In the genomic region with DNA sequence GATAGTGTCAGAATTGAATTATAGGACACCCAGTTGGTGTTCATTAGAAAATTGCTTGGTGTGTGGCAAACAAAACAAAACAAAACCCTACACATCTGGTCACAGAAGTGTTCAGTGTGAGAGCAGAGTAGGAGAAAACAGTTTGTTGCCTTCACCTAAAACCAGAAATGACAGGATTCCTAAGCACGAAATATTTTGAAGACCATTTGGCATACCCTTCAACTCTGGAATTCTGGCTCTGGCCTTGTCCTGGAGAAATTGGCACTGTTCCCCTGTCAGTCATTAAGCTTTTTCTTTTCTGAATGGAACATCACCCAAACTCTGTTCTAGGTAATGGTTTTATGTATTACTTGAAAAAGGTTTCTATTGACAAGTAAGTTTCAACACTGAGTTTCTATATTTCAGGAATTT, we compare ENCODE assay signal across 19 cellular contexts.
A peak's percentile ranks its signal among the peaks of the same experiment; 100 is the strongest.
DNase-seq lines count a peak whose midpoint lies in the region; ATAC-seq and TF ChIP-seq lines count a peak whose summit lies in the region.
"Had no signal": no experiment of that assay in that cellular context is flagged by ENCODE, and none has a peak within 500 bp of the region (broad histone marks: within the 10 kb centered on the region; RNA-seq: fewer than 3 reads in every experiment).

No MANE protein-coding gene starts in this region.

- H3K4me3 Mint-ChIP-seq in activated naive CD8-positive, alpha-beta T cell treated with anti-CD3 and anti-CD28 coated beads for 36 hours = no peak overlapping the region
- no peak overlapping the region for H3K4me3 Mint-ChIP-seq in activated naive CD4-positive, alpha-beta T cell treated with anti-CD3 and anti-CD28 coated beads for 36 hours
- H3K4me3 Mint-ChIP-seq: activated CD4-positive, alpha-beta T cell treated with anti-CD3 and anti-CD28 coated beads for 36 hours; T-helper 17 cell had no signal

- no peak for ATAC-seq in thoracic aorta (ENCODE audit: insufficient number of reproducible peaks, low FRiP score, low read depth)
- ATAC-seq: activated CD4-positive, alpha-beta T cell treated with anti-CD3 and anti-CD28 coated beads for 36 hours; T-helper 17 cell had no signal

- 81% methylated on average over 1 of the region's 1 CpG for WGBS in hepatocyte (ENCODE audit: low lambda C conversion rate, missing lambda C conversion rate)
- 38 to 50% methylated on average over 1 of the region's 1 CpG for WGBS in esophagus squamous epithelium, 2 donors

- H3K27ac Mint-ChIP-seq in activated naive CD8-positive, alpha-beta T cell treated with anti-CD3 and anti-CD28 coated beads for 36 hours = no peak overlapping the region
- H3K27ac Mint-ChIP-seq in activated naive CD4-positive, alpha-beta T cell treated with anti-CD3 and anti-CD28 coated beads for 36 hours = no peak overlapping the region
- H3K27ac Mint-ChIP-seq: activated CD4-positive, alpha-beta T cell treated with anti-CD3 and anti-CD28 coated beads for 36 hours had no signal

- H3K9me2 ChIP-seq in hepatocyte (replicated peaks; ENCODE audit: insufficient read depth) = no peaks in the 10 kb centered on the region

- H3K4me1 ChIP-seq in breast epithelium = no peaks in the 10 kb centered on the region
- peaks cover 10% of the 10 kb centered on the region for H3K4me1 ChIP-seq in hepatocyte (ENCODE audit: insufficient read depth)
- H3K4me1 ChIP-seq in thoracic aorta (ENCODE audit: control insufficient read depth in 1 of 2, low read depth in 2 of 2) = peaks cover 48 to 85% of the 10 kb centered on the region in 2 donors
- H3K4me1 ChIP-seq in esophagus squamous epithelium = peaks cover 0 to 56% (median 3%) of the 10 kb centered on the region in 3 donors

- H3K27me3 ChIP-seq in breast epithelium (no peaks in the 10 kb centered on the region), hepatocyte (no peaks in the 10 kb centered on the region), thoracic aorta (replicated peaks; ENCODE audit: insufficient read depth) (no peaks in the 10 kb centered on the region), esophagus squamous epithelium (no peaks in the 10 kb centered on the region)
- H3K27me3 ChIP-seq: dorsolateral prefrontal cortex, upper lobe of left lung had no signal

- intact Hi-C loops in breast epithelium (cut with DNase I; ENCODE audit: low total_unique reads) (no loop called here), esophagus squamous epithelium (cut with DNase I) (no loop called here)
- intact Hi-C loops in activated naive CD4-positive, alpha-beta T cell treated with anti-CD3 and anti-CD28 coated beads for 36 hours (cut with micrococcal nuclease) = no loop called here

- H3K27ac ChIP-seq in KOPT-K1 (ENCODE audit: low read depth, low read length, poor library complexity, severe bottlenecking) (peak overlapping the region; percentile 9), breast epithelium (peak overlapping the region; percentile 48 to 50), hepatocyte (peak overlapping the region; percentile 54), thoracic aorta (peak overlapping the region; percentile 64 to 70), esophagus squamous epithelium (peak overlapping the region in 2 of 4 donors; percentile 63 to 71)
- H3K27ac ChIP-seq: RWPE1 had no signal

- no peak overlapping the region for H2AFZ ChIP-seq in hepatocyte

- H3K36me3 ChIP-seq in KOPT-K1 (ENCODE audit: insufficient read depth, low read length) (no peaks in the 10 kb centered on the region), breast epithelium (no peaks in the 10 kb centered on the region), hepatocyte (replicated peaks; ENCODE audit: insufficient read depth, low read depth) (no peaks in the 10 kb centered on the region), thoracic aorta (no peaks in the 10 kb centered on the region), esophagus squamous epithelium (no peaks in the 10 kb centered on the region)
- H3K36me3 ChIP-seq: upper lobe of left lung had no signal

- DNase-seq in breast epithelium (ENCODE audit: low spot score in 2 of 2) (no peak), hepatocyte (ENCODE audit: low spot score) (no peak), thoracic aorta (ENCODE audit: low spot score) (no peak), esophagus squamous epithelium (lab: John Stamatoyannopoulos, UW) (no peak)
- no peak for DNase-seq in NK-92 treated with Interleukin-12 subunit alpha and Interleukin-12 subunit beta, amount 100 ng/mL, for 24 hours (lab: John Stamatoyannopoulos, UW)
- DNase-seq in activated naive CD8-positive, alpha-beta T cell treated with anti-CD3 and anti-CD28 coated beads for 36 hours = no peak
- no peak for DNase-seq in activated naive CD4-positive, alpha-beta T cell treated with anti-CD3 and anti-CD28 coated beads for 36 hours
- DNase-seq: activated CD4-positive, alpha-beta T cell treated with anti-CD3 and anti-CD28 coated beads for 36 hours; activated T-cell treated with anti-CD3 and anti-CD28 coated beads, Interleukin-2, amount 50 U/mL, for 1 hour; DMS79 treated with DMSO at 0.1 percent for 48 hours; dorsolateral prefrontal cortex; KBM-7; kidney; NCI-H187 treated with DMSO at 0.1 percent for 48 hours; NCI-H774; T-helper 17 cell; upper lobe of left lung had no signal

- no peaks in the 10 kb centered on the region for H4K20me1 ChIP-seq in hepatocyte (ENCODE audit: insufficient read depth, poor library complexity, severe bottlenecking)

- no peaks in the 10 kb centered on the region for H3K9me3 ChIP-seq in KOPT-K1 (ENCODE audit: insufficient read depth, low read length, poor library complexity, severe bottlenecking)
- H3K9me3 ChIP-seq in breast epithelium = no peaks in the 10 kb centered on the region
- H3K9me3 ChIP-seq in hepatocyte (ENCODE audit: low read depth) = no peaks in the 10 kb centered on the region
- H3K9me3 ChIP-seq in thoracic aorta = no peaks in the 10 kb centered on the region
- no peaks in the 10 kb centered on the region for H3K9me3 ChIP-seq in esophagus squamous epithelium
- H3K9me3 ChIP-seq: upper lobe of left lung had no signal

- H3K36me3 Mint-ChIP-seq in activated naive CD8-positive, alpha-beta T cell treated with anti-CD3 and anti-CD28 coated beads for 36 hours = no peaks in the 10 kb centered on the region
- no peaks in the 10 kb centered on the region for H3K36me3 Mint-ChIP-seq in activated naive CD4-positive, alpha-beta T cell treated with anti-CD3 and anti-CD28 coated beads for 36 hours (ENCODE audit: low read depth)

- no peaks in the 10 kb centered on the region for H3K9me3 Mint-ChIP-seq in activated naive CD8-positive, alpha-beta T cell treated with anti-CD3 and anti-CD28 coated beads for 36 hours
- H3K9me3 Mint-ChIP-seq in activated naive CD4-positive, alpha-beta T cell treated with anti-CD3 and anti-CD28 coated beads for 36 hours = no peaks in the 10 kb centered on the region

- H3K4me2 ChIP-seq in hepatocyte = no peak overlapping the region

- H3K79me2 ChIP-seq in hepatocyte = no peaks in the 10 kb centered on the region

- H3K27me3 Mint-ChIP-seq in activated naive CD8-positive, alpha-beta T cell treated with anti-CD3 and anti-CD28 coated beads for 36 hours = peaks cover 4% of the 10 kb centered on the region
- peaks cover 3% of the 10 kb centered on the region for H3K27me3 Mint-ChIP-seq in activated naive CD4-positive, alpha-beta T cell treated with anti-CD3 and anti-CD28 coated beads for 36 hours (ENCODE audit: low read depth)
- H3K27me3 Mint-ChIP-seq: activated CD4-positive, alpha-beta T cell treated with anti-CD3 and anti-CD28 coated beads for 36 hours; T-helper 17 cell had no signal

- CTCF ChIA-PET in activated naive CD4-positive, alpha-beta T cell treated with anti-CD3 and anti-CD28 coated beads for 36 hours (lab: Charles Lee) = interaction anchor here (0.9 kb wide), 1 partner anchor 14 kb away, joined by 3 read pairs; no protein-coding TSS in a partner anchor

- no peak overlapping the region for H3K4me3 ChIP-seq in breast epithelium
- no peak overlapping the region for H3K4me3 ChIP-seq in hepatocyte
- no peak overlapping the region for H3K4me3 ChIP-seq in thoracic aorta
- H3K4me3 ChIP-seq in esophagus squamous epithelium = no peak overlapping the region
- H3K4me3 ChIP-seq: dorsolateral prefrontal cortex, upper lobe of left lung had no signal

- no peak for TF ChIP-seq POLR2A in breast epithelium (IDR thresholded peaks at IDR 0.05)
- no peak for TF ChIP-seq POLR2A in esophagus squamous epithelium (IDR thresholded peaks at IDR 0.05)

- TF ChIP-seq CTCF in breast epithelium (IDR thresholded peaks at IDR 0.05) = no peak
- no peak for TF ChIP-seq CTCF in hepatocyte (IDR thresholded peaks at IDR 0.05; ENCODE audit: poor library complexity)
- TF ChIP-seq CTCF in thoracic aorta (IDR thresholded peaks at IDR 0.05) = no peak
- TF ChIP-seq CTCF in esophagus squamous epithelium (IDR thresholded peaks at IDR 0.05) = no peak

- H3K4me1 Mint-ChIP-seq in activated naive CD8-positive, alpha-beta T cell treated with anti-CD3 and anti-CD28 coated beads for 36 hours = peaks cover 41% of the 10 kb centered on the region
- H3K4me1 Mint-ChIP-seq in activated naive CD4-positive, alpha-beta T cell treated with anti-CD3 and anti-CD28 coated beads for 36 hours (ENCODE audit: low read depth) = peaks cover 19% of the 10 kb centered on the region
